Comparison of ENCODE assay signal across 11 cellular contexts in the genomic region with DNA sequence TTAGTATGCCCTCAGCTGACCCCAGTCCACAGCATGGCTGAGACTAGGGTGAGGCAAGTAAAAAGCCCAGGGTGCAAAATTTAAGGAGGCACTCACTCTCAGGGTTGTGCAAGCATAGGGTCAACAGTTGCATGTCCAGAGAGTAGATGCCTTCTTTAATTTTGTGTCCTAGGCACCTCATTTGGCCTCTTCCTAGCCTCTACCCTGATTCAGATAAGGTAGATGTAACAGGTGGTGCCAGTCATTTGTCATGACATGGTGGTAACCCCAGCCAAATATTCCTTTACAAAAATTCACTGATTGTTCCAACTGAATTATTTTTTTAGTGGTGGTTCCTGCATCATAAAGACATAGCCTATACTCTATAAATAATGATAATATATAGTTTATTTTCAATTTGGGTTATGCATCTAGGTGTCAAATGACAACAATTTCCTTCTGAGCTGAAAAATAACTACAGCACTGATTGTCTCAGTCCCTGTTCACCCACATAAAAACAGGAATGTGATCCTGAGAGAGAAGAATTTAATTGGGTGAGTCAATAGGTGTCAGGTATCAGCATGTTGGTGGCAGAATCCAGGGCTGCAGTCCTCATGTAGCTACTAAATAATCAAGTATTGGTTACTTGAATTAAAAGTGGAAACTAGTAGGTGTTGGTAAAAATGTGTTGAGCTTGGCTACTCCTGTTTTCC. TPM values are rescaled to one million over a fixed set of nuclear protein-coding genes. Genes with fewer than 3 reads are reported as not detected.
DNase-seq lines count a peak whose midpoint lies in the region; ATAC-seq and TF ChIP-seq lines count a peak whose summit lies in the region.
"Had no signal": no experiment of that assay in that cellular context is flagged by ENCODE, and none has a peak within 500 bp of the region (broad histone marks: within the 10 kb centered on the region; RNA-seq: fewer than 3 reads in every experiment).

No MANE protein-coding gene starts in this region.

- H3K4me3 ChIP-seq in upper lobe of right lung: no peak overlapping the region
- H3K4me3 ChIP-seq: A549, transverse colon had no signal

- H3K9me3 ChIP-seq in upper lobe of right lung: no peaks in the 10 kb centered on the region
- H3K9me3 ChIP-seq: A549, transverse colon had no signal

- H3K36me3 ChIP-seq in upper lobe of right lung: no peaks in the 10 kb centered on the region
- H3K36me3 ChIP-seq: transverse colon had no signal

- TF ChIP-seq CTCF in upper lobe of right lung (IDR thresholded peaks at IDR 0.05): no peak

- peak overlapping the region; percentile 39 for H3K27ac ChIP-seq in epithelial cell of prostate
- peak overlapping the region; percentile 6 for H3K27ac ChIP-seq in upper lobe of right lung
- H3K27ac ChIP-seq: A549, transverse colon had no signal

- ATAC-seq in upper lobe of right lung (no peak), HG03432 (IDR thresholded peaks at IDR 0.05; ENCODE audit: unreplicated experiment) (no peak), GM21825 (IDR thresholded peaks at IDR 0.05; ENCODE audit: unreplicated experiment) (no peak)
- ATAC-seq: A549 had no signal

- DNase-seq in NCI-H2196 treated with DMSO at 0.1 percent for 48 hours (lab: John Stamatoyannopoulos, UW; ENCODE audit: unreplicated experiment) (peak; percentile 14), NCI-H2196 (lab: John Stamatoyannopoulos, UW; ENCODE audit: unreplicated experiment) (no peak), NCI-H2171 (lab: John Stamatoyannopoulos, UW) (peak; percentile 33), epithelial cell of prostate (ENCODE audit: low read depth, low spot score) (no peak), upper lobe of right lung (no peak), islet precursor cell (no peak)
- DNase-seq: SIG-M5, transverse colon had no signal

- intact Hi-C loops in upper lobe of right lung (cut with DNase I): no loop called here

- H3K27me3 ChIP-seq in upper lobe of right lung: no peaks in the 10 kb centered on the region
- H3K27me3 ChIP-seq: transverse colon had no signal

- peaks cover 17% of the 10 kb centered on the region for H3K4me1 ChIP-seq in upper lobe of right lung
- H3K4me1 ChIP-seq: transverse colon had no signal

RNA-seq across cellular contexts. Expression of gene TIPARP, which starts 44.2 kb away (rescaled TPM):
- 56.9 TPM for total RNA-seq in upper lobe of right lung

Comparison
In these comparisons a context has a peak if more than half of its experiments do, and no peak if none do; other contexts are left out.
1. DNase-seq: peak in NCI-H2196 treated with DMSO at 0.1 percent for 48 hours (single experiment) and NCI-H2171 (single experiment); none in NCI-H2196 (single experiment), epithelial cell of prostate (single experiment), upper lobe of right lung (single experiment) and islet precursor cell (single experiment).